5 cellular contexts compared by ENCODE assay signal in the genomic region with DNA sequence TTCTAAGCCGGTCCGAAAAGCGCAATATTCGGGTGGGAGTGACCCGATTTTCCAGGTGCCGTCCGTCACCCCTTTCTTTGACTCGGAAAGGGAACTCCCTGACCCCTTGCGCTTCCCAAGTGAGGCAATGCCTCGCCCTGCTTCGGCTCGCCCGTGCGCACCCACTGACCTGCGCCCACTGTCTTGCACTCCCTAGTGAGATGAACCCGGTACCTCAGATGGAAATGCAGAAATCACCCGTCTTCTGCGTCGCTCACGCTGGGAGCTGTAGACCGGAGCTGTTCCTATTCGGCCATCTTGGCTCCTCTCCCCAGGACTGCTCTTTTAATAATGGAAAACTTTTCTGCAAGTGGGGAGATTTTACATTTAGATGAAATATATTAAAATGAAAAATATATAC.
DNase-seq lines count a peak whose midpoint lies in the region; ATAC-seq, FAIRE-seq and TF ChIP-seq lines count a peak whose summit lies in the region.
"Not testable (repeated sequence)": the region's sequence is repeated elsewhere in the genome, so short reads cannot be mapped to it uniquely, and the experiment has no call there.

No MANE protein-coding gene starts in this region.

- in situ Hi-C loops in K562 (cut with MboI) = not testable (repeated sequence)

- TF ChIP-seq CTCF in 22Rv1 (IDR thresholded peaks at IDR 0.05); PC-9 (conservative IDR thresholded peaks at IDR 0.05); K562 (IDR thresholded peaks at IDR 0.05 in 2 of 3, conservative IDR thresholded peaks at IDR 0.05 in 1 of 3; ENCODE audit: insufficient read depth in 2 of 3, low read depth in 1 of 3, low read length in 3 of 3): not testable (repeated sequence)

- H3K79me2 ChIP-seq in PC-9 (ENCODE audit: low read depth); K562 (ENCODE audit: control insufficient read depth, insufficient read depth, low read length): not testable (repeated sequence)

- not testable (repeated sequence) for TF ChIP-seq EP300 in K562 (IDR thresholded peaks at IDR 0.05; ENCODE audit: low read length)

- H3K4me1 ChIP-seq in HUES6 (ENCODE audit: control insufficient read depth, insufficient read depth, low read length); PC-9 (replicated peaks; ENCODE audit: insufficient read depth); K562 (replicated peaks in 1 of 2; ENCODE audit: control insufficient read depth in 2 of 2, insufficient read depth in 2 of 2, low read length in 2 of 2): not testable (repeated sequence)

- peak overlapping the region; percentile 24; the same call in 1 of the 2 replicates for H3K4me2 ChIP-seq in PC-9
- peak overlapping the region; percentile 37 for H3K4me2 ChIP-seq in K562 (ENCODE audit: insufficient read depth, low read length)

- not testable (repeated sequence) for BruUV-seq in PC-9 (replicated peaks; lab: Mats Ljungman, UMichigan)
- BruUV-seq in K562 (replicated peaks; lab: Mats Ljungman, UMichigan) = TSS peak; percentile 89

- TF ChIP-seq RAD21 in K562 (CRISPR knock-in tag; conservative IDR thresholded peaks at IDR 0.05 in 1 of 2, IDR thresholded peaks at IDR 0.05 in 1 of 2) = 0 out of 4 replicates have a peak, but pooled peaks of 1 of the 2 experiments have one; percentile 10

- H3K4me3 ChIP-seq in HUES6 (ENCODE audit: low read depth, low read length) (peak overlapping the region; percentile 31; the same call in 1 of the 2 replicates), PC-9 (peak overlapping the region; percentile 27; the same call in 1 of the 2 replicates), K562 (0 out of 2 replicates have a peak overlapping the region, but pooled peaks have one; percentile 11)

- peak; percentile 65 for TF ChIP-seq POLR2A in K562 (conservative IDR thresholded peaks at IDR 0.05)

- H3K27me3 ChIP-seq in HUES6 (ENCODE audit: control insufficient read depth, insufficient read depth, low read length); K562 (ENCODE audit: control insufficient read depth in 2 of 2, insufficient read depth in 2 of 2, low read length in 2 of 2): not testable (repeated sequence)
- H3K27me3 ChIP-seq in PC-9 (ENCODE audit: insufficient read depth, low read depth) = peaks cover 28% of the 10 kb centered on the region; the same call in 1 of the 2 replicates

- CTCF ChIA-PET in PC-9 (lab: Charles Lee); K562 (lab: Yijun Ruan, JAX; ENCODE audit: low intra/inter-chr PET ratio): not testable (repeated sequence)

- H3K9me3 ChIP-seq in HUES6 (ENCODE audit: control insufficient read depth, insufficient read depth, low read depth, low read length); PC-9 (ENCODE audit: insufficient read depth, low read depth); K562 (replicated peaks; ENCODE audit: control insufficient read depth, insufficient read depth, low read depth, low read length): not testable (repeated sequence)

- H4K20me1 ChIP-seq in PC-9 (ENCODE audit: insufficient read depth); K562 (replicated peaks; ENCODE audit: control insufficient read depth, insufficient read depth, low read length): not testable (repeated sequence)

- POLR2A ChIA-PET in PC-9 (lab: Charles Lee; ENCODE audit: unreplicated experiment) = not testable (repeated sequence)
- POLR2A ChIA-PET in K562 (lab: Yijun Ruan, JAX) = interaction anchor here (0.6 kb wide), 1 partner anchor 380 kb away, joined by 3 read pairs; no protein-coding TSS in a partner anchor

- intact Hi-C loops in PC-9 (cut with micrococcal nuclease; ENCODE audit: unreplicated experiment); K562 (cut with micrococcal nuclease): not testable (repeated sequence)

- not testable (repeated sequence) for H3K36me3 ChIP-seq in HUES6 (ENCODE audit: control insufficient read depth, insufficient read depth, low read length); PC-9 (ENCODE audit: low read depth); K562 (ENCODE audit: control insufficient read depth, insufficient read depth, low read length)

- not testable (repeated sequence) for H2AFZ ChIP-seq in PC-9
- peak overlapping the region; percentile 89 for H2AFZ ChIP-seq in K562 (ENCODE audit: low read depth, low read length)

- H3K9ac ChIP-seq in HUES6 (ENCODE audit: low read length) = not testable (repeated sequence)
- peak overlapping the region; percentile 13 to 34; a peak in 1 of 4 replicates for H3K9ac ChIP-seq in K562 (ENCODE audit: insufficient read depth in 1 of 2, low read depth in 2 of 2, low read length in 2 of 2)

- not testable (repeated sequence) for FAIRE-seq in K562 (lab: Jason Lieb, UNC)

- not testable (repeated sequence) for H3K9me2 ChIP-seq in PC-9 (ENCODE audit: insufficient read depth)

- not testable (repeated sequence) for H3F3A ChIP-seq in PC-9 (ENCODE audit: insufficient read depth, low read depth)

- DNase-seq in DMS53 treated with DMSO at 0.1 percent for 48 hours (lab: John Stamatoyannopoulos, UW; ENCODE audit: unreplicated experiment) = peak; percentile 23
- not testable (repeated sequence) for DNase-seq in PC-9; K562 (ENCODE audit: extremely low read depth in 1 of 4, low spot score in 3 of 4)

- 18% methylated on average over 10 of the region's 22 CpGs for WGBS in K562 (ENCODE audit: insufficient coverage, low coverage, missing lambda C conversion rate)

- H3K9me1 ChIP-seq in K562 (ENCODE audit: control insufficient read depth, insufficient read depth, low read length) = not testable (repeated sequence)

- ATAC-seq in K562 = not testable (repeated sequence)

- H3K27ac ChIP-seq in 22Rv1 = peak overlapping the region; percentile 32; the same call in 1 of the 2 replicates
- H3K27ac ChIP-seq in HUES6 (ENCODE audit: low read depth, low read length); PC-9: not testable (repeated sequence)
- peak overlapping the region; percentile 66; the same call in 2 of the 3 replicates for H3K27ac ChIP-seq in K562 (ENCODE audit: extremely low read depth, low read depth, low read length)

TF ChIP-seq in K562, 482 proteins besides CTCF, POLR2A, EP300 and RAD21 (continues in another document):
- TF ChIP-seq L3MBTL2 (IDR thresholded peaks at IDR 0.05) = peak; percentile 31; the same call in 1 of the 2 replicates
- peak; percentile 56 for TF ChIP-seq CXXC5 (CRISPR knock-in tag; IDR thresholded peaks at IDR 0.05)
- peak; percentile 47 for TF ChIP-seq TAF9B (IDR thresholded peaks at IDR 0.05; ENCODE audit: partially characterized antibody)
- 0 out of 2 replicates have a peak, but pooled peaks have one; percentile 39 for TF ChIP-seq ERF (CRISPR knock-in tag; IDR thresholded peaks at IDR 0.05)
- 0 out of 2 replicates have a peak, but pooled peaks have one; percentile 49 for TF ChIP-seq ZNF583 (CRISPR knock-in tag; IDR thresholded peaks at IDR 0.05)
- TF ChIP-seq, protein P1, sequence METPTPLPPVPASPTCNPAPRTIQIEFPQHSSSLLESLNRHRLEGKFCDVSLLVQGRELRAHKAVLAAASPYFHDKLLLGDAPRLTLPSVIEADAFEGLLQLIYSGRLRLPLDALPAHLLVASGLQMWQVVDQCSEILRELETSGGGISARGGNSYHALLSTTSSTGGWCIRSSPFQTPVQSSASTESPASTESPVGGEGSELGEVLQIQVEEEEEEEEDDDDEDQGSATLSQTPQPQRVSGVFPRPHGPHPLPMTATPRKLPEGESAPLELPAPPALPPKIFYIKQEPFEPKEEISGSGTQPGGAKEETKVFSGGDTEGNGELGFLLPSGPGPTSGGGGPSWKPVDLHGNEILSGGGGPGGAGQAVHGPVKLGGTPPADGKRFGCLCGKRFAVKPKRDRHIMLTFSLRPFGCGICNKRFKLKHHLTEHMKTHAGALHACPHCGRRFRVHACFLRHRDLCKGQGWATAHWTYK (CRISPR knock-in tag; IDR thresholded peaks at IDR 0.05) = peak; percentile 79
- peak; percentile 77; the same call in 1 of the 2 replicates for TF ChIP-seq DMBX1 (CRISPR knock-in tag; IDR thresholded peaks at IDR 0.05; ENCODE audit: borderline replicate concordance)
- peak; percentile 39; the same call in 1 of the 2 replicates for TF ChIP-seq ZBTB17 (CRISPR knock-in tag; IDR thresholded peaks at IDR 0.05)
- peak; percentile 25 for TF ChIP-seq PHF20 (IDR thresholded peaks at IDR 0.05; ENCODE audit: partially characterized antibody)
- TF ChIP-seq, protein P2, sequence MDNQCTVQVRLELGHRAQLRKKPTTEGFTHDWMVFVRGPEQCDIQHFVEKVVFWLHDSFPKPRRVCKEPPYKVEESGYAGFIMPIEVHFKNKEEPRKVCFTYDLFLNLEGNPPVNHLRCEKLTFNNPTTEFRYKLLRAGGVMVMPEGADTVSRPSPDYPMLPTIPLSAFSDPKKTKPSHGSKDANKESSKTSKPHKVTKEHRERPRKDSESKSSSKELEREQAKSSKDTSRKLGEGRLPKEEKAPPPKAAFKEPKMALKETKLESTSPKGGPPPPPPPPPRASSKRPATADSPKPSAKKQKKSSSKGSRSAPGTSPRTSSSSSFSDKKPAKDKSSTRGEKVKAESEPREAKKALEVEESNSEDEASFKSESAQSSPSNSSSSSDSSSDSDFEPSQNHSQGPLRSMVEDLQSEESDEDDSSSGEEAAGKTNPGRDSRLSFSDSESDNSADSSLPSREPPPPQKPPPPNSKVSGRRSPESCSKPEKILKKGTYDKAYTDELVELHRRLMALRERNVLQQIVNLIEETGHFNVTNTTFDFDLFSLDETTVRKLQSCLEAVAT (IDR thresholded peaks at IDR 0.05) = peak in 1 of 2 experiments; percentile 30; a peak in 1 of 4 replicates
- 0 out of 2 replicates have a peak, but pooled peaks have one; percentile 43 for TF ChIP-seq GTF2A2 (tag; IDR thresholded peaks at IDR 0.05)
- 0 out of 2 replicates have a peak, but pooled peaks have one; percentile 45 for TF ChIP-seq NR4A1 (CRISPR knock-in tag; IDR thresholded peaks at IDR 0.05)
- not testable (repeated sequence) for TF ChIP-seq NR4A1 (tag; IDR thresholded peaks at IDR 0.05)
